10 cellular contexts compared by ENCODE assay signal in the genomic region with DNA sequence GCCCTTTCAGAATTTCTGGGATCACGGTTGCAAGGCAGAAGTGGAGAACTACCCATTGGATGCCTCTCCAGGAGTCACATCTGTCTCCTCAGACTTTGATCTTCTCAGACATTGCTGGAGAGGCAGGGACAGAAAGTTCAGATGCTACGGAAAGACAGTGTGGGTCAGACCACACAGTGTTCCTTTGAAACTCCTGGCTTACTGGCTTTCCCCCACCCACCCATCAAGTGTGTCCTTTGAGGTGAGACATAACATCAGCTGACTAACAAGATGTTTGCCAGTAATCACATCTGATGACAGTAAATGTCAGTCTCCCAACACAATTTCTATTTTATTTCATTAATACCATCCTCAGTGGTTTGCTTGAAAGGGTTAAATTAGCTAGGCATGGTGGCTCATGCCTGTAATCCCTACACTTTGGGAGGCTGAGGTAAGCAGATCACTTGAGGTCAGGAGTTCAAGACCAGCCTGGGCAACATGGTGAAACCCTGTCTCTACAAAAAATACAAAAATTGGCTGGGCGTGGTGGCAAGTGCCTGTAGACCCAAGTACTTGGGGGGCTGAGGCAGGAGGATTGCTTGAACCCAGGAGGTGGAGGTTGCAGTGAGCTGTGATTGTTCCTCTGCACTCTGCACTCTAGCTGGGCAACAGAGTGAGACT.
DNase-seq lines count a peak whose midpoint lies in the region; ATAC-seq and TF ChIP-seq lines count a peak whose summit lies in the region.
"Had no signal": no experiment of that assay in that cellular context is flagged by ENCODE, and none has a peak within 500 bp of the region (broad histone marks: within the 10 kb centered on the region; RNA-seq: fewer than 3 reads in every experiment).

No MANE protein-coding gene starts in this region.

- H3K36me3 Mint-ChIP-seq in activated naive CD4-positive, alpha-beta T cell treated with anti-CD3 and anti-CD28 coated beads for 36 hours (ENCODE audit: low read depth), result no peaks in the 10 kb centered on the region

- H3K27me3 ChIP-seq in BLaER1, result no peaks in the 10 kb centered on the region
- no peaks in the 10 kb centered on the region for H3K27me3 ChIP-seq in Panc1 (ENCODE audit: control insufficient read depth, insufficient read depth, low read length)
- no peaks in the 10 kb centered on the region for H3K27me3 ChIP-seq in MM.1S (replicated peaks; ENCODE audit: insufficient read depth, low read length)
- H3K27me3 ChIP-seq: SJCRH30 had no signal

- H3F3A ChIP-seq in MM.1S (ENCODE audit: insufficient read depth, low read length), result no peaks in the 10 kb centered on the region

- DNase-seq in Panc1 (ENCODE audit: low read depth, low spot score) (no peak), MM.1S (no peak), NCI-H146 (lab: John Stamatoyannopoulos, UW) (no peak), NCI-H1694 treated with DMSO at 0.1 percent for 48 hours (lab: John Stamatoyannopoulos, UW) (no peak)
- DNase-seq in activated naive CD4-positive, alpha-beta T cell treated with anti-CD3 and anti-CD28 coated beads for 36 hours, result peak; percentile 89
- peak; percentile 82 for DNase-seq in stimulated activated CD4-positive, alpha-beta T cell treated with anti-CD3 and anti-CD28 coated beads, Interleukin-15, amount 100 ng/mL, for 24 hours
- DNase-seq: activated gamma-delta T cell had no signal

- H3K9me3 ChIP-seq in BLaER1 (peaks cover 34% of the 10 kb centered on the region), Panc1 (ENCODE audit: control insufficient read depth, insufficient read depth, low read depth, low read length) (no peaks in the 10 kb centered on the region; the same call in 1 of the 2 replicates), MM.1S (replicated peaks; ENCODE audit: insufficient read depth, low read length) (no peaks in the 10 kb centered on the region)
- H3K9me3 ChIP-seq: SJCRH30 had no signal

- H3K4me3 Mint-ChIP-seq in activated naive CD4-positive, alpha-beta T cell treated with anti-CD3 and anti-CD28 coated beads for 36 hours, result peak overlapping the region; percentile 37

- H3K9ac ChIP-seq in BLaER1 (no peak overlapping the region), MM.1S (ENCODE audit: low read length) (no peak overlapping the region)

- no TSS peak for BruUV-seq in Panc1 (replicated peaks; lab: Mats Ljungman, UMichigan)

- peak overlapping the region; percentile 89 for H3K27ac Mint-ChIP-seq in activated naive CD4-positive, alpha-beta T cell treated with anti-CD3 and anti-CD28 coated beads for 36 hours

- no peak overlapping the region for H2AFZ ChIP-seq in MM.1S (ENCODE audit: low read length)

- POLR2A ChIA-PET in Panc1 (lab: Charles Lee), result no interaction called here

- peaks cover 32% of the 10 kb centered on the region for H3K4me1 ChIP-seq in BLaER1
- peaks cover 37% of the 10 kb centered on the region for H3K4me1 ChIP-seq in Panc1 (ENCODE audit: control insufficient read depth, insufficient read depth, low read length)
- H3K4me1 ChIP-seq in MM.1S (ENCODE audit: low read length), result no peaks in the 10 kb centered on the region

- H3K4me1 Mint-ChIP-seq in activated naive CD4-positive, alpha-beta T cell treated with anti-CD3 and anti-CD28 coated beads for 36 hours (ENCODE audit: low read depth), result peaks cover 93% of the 10 kb centered on the region

- intact Hi-C loops in Panc1 (cut with micrococcal nuclease; ENCODE audit: unreplicated experiment), result no loop called here
- intact Hi-C loops in activated naive CD4-positive, alpha-beta T cell treated with anti-CD3 and anti-CD28 coated beads for 36 hours (cut with micrococcal nuclease), result loop anchor here (1.0 to 5.0 kb wide), 8 partner anchors 8 to 434 kb away; a partner anchor contains a TSS

- in situ Hi-C loops in Panc1 (cut with HindIII; ENCODE audit: low pct_unique_long_range_greater_than_20kb, low sequenced_read_pairs), result loop anchor here (25.0 kb wide), 1 partner anchor 106 kb away; no protein-coding TSS in a partner anchor

- no peak overlapping the region for H3K4me3 ChIP-seq in BLaER1
- no peak overlapping the region for H3K4me3 ChIP-seq in Panc1 (ENCODE audit: low read depth in 2 of 2, low read length in 2 of 2)
- no peak overlapping the region for H3K4me3 ChIP-seq in MM.1S (ENCODE audit: low read length)

- TF ChIP-seq CTCF in Panc1 (IDR thresholded peaks at IDR 0.05), result no peak
- TF ChIP-seq CTCF in MM.1S (IDR thresholded peaks at IDR 0.05; ENCODE audit: low read length), result no peak

- H3K9me3 Mint-ChIP-seq in activated naive CD4-positive, alpha-beta T cell treated with anti-CD3 and anti-CD28 coated beads for 36 hours, result peaks cover 1% of the 10 kb centered on the region

- H3K36me3 ChIP-seq in BLaER1, result no peaks in the 10 kb centered on the region
- no peaks in the 10 kb centered on the region for H3K36me3 ChIP-seq in Panc1 (ENCODE audit: control insufficient read depth, insufficient read depth, low read length)
- no peaks in the 10 kb centered on the region for H3K36me3 ChIP-seq in MM.1S (replicated peaks; ENCODE audit: insufficient read depth, low read length)
- H3K36me3 ChIP-seq: SJCRH30 had no signal

- H3K4me2 ChIP-seq in BLaER1 (peak overlapping the region; percentile 61; the same call in 1 of the 2 replicates), MM.1S (ENCODE audit: low read depth, low read length) (no peak overlapping the region)

- H4K20me1 ChIP-seq in BLaER1, result no peaks in the 10 kb centered on the region
- H4K20me1 ChIP-seq in MM.1S (ENCODE audit: insufficient read depth, low read length), result no peaks in the 10 kb centered on the region

- H3K27ac ChIP-seq in BLaER1, result no peak overlapping the region
- H3K27ac ChIP-seq in Panc1 (ENCODE audit: low read length), result peak overlapping the region; percentile 69; the same call in 1 of the 2 replicates
- H3K27ac ChIP-seq in MM.1S (ENCODE audit: low read length), result no peak overlapping the region
- H3K27ac ChIP-seq: SJCRH30 had no signal

- no peaks in the 10 kb centered on the region for H3K27me3 Mint-ChIP-seq in activated naive CD4-positive, alpha-beta T cell treated with anti-CD3 and anti-CD28 coated beads for 36 hours (ENCODE audit: low read depth)

- CTCF ChIA-PET in Panc1 (lab: Charles Lee), result interaction anchor here (0.6 to 2.5 kb wide), 2 partner anchors 65 to 117 kb away, joined by 8 to 22 read pairs; no protein-coding TSS in a partner anchor
- CTCF ChIA-PET in activated naive CD4-positive, alpha-beta T cell treated with anti-CD3 and anti-CD28 coated beads for 36 hours (lab: Charles Lee), result interaction anchor here (0.6 to 10.1 kb wide), 31 partner anchors 9 to 317 kb away, joined by 3 to 142 read pairs (median 4); a partner anchor contains a TSS

- ATAC-seq in Panc1, result no peak
- ATAC-seq in GM19463 (IDR thresholded peaks at IDR 0.05; ENCODE audit: unreplicated experiment), result no peak

- H3K79me2 ChIP-seq in MM.1S (ENCODE audit: low read length), result no peaks in the 10 kb centered on the region

- no peaks in the 10 kb centered on the region for H3K9me2 ChIP-seq in MM.1S (replicated peaks; ENCODE audit: insufficient read depth, low read length)

Comparison
In these comparisons a context has a peak if more than half of its experiments do, and no peak if none do; other contexts are left out.
1. DNase-seq: peak in activated naive CD4-positive, alpha-beta T cell treated with anti-CD3 and anti-CD28 coated beads for 36 hours (single experiment) and stimulated activated CD4-positive, alpha-beta T cell treated with anti-CD3 and anti-CD28 coated beads, Interleukin-15, amount 100 ng/mL, for 24 hours (single experiment); none in Panc1 (single experiment), MM.1S (single experiment), NCI-H146 (single experiment) and NCI-H1694 treated with DMSO at 0.1 percent for 48 hours (single experiment).